ENCODE assay signal across 9 cellular contexts in genomic region chr2:177281400-177282021, GRCh38. TPM values are rescaled to one million over a fixed set of nuclear protein-coding genes. Genes with fewer than 3 reads are reported as not detected.
DNase-seq lines count a peak whose midpoint lies in the region; ATAC-seq lines count a peak whose summit lies in the region.
"Had no signal": no experiment of that assay in that cellular context is flagged by ENCODE, and none has a peak within 500 bp of the region (broad histone marks: within the 10 kb centered on the region; RNA-seq: fewer than 3 reads in every experiment).

No MANE protein-coding gene starts in this region.

- peak; percentile 63 for ATAC-seq in GM18909 (IDR thresholded peaks at IDR 0.05; ENCODE audit: poor library complexity, unreplicated experiment)
- ATAC-seq in HG02870 (IDR thresholded peaks at IDR 0.05; ENCODE audit: unreplicated experiment) = peak; percentile 67

- WGBS in trophoblast cell (ENCODE audit: extremely low coverage, insufficient coverage, insufficient read length) = no CpG with 5 or more reads among the region's 6 CpGs

- no peak overlapping the region for H2BK12ac ChIP-seq in trophoblast cell (ENCODE audit: low read length)

- H3K4me3 ChIP-seq in trophoblast cell (ENCODE audit: low read depth, low read length) = no peak overlapping the region
- H3K4me3 ChIP-seq: PC-9 had no signal

- no peak overlapping the region for H2BK5ac ChIP-seq in trophoblast cell (ENCODE audit: low read depth, low read length, poor library complexity)

- no peaks in the 10 kb centered on the region for H3K79me1 ChIP-seq in trophoblast cell (ENCODE audit: low read length)

- no peak overlapping the region for H4K8ac ChIP-seq in trophoblast cell (ENCODE audit: low read depth, low read length)

- no peak overlapping the region for H2BK120ac ChIP-seq in trophoblast cell (ENCODE audit: insufficient read depth, low read length, poor library complexity)

- no peak overlapping the region for H3K9ac ChIP-seq in trophoblast cell (ENCODE audit: low read length)

- no peaks in the 10 kb centered on the region for H3K27me3 ChIP-seq in trophoblast cell (ENCODE audit: insufficient read depth, low read length)

- H3K18ac ChIP-seq in trophoblast cell (ENCODE audit: low read length) = no peak overlapping the region

- no peak overlapping the region for H3K14ac ChIP-seq in trophoblast cell (ENCODE audit: low read length)

- H3K23ac ChIP-seq in trophoblast cell (ENCODE audit: low read length) = no peak overlapping the region

- H4K91ac ChIP-seq in trophoblast cell (ENCODE audit: low read depth, low read length) = no peak overlapping the region

- DNase-seq in SKM-1 treated with dmso at 0.1 percent for 144 hours (lab: John Stamatoyannopoulos, UW; ENCODE audit: unreplicated experiment) = peak; percentile 88
- peak; percentile 14 to 39 for DNase-seq in trophoblast cell
- DNase-seq in putamen (ENCODE audit: low spot score) = no peak
- no peak for DNase-seq in globus pallidus (ENCODE audit: low spot score)
- no peak for DNase-seq in COLO668 (lab: John Stamatoyannopoulos, UW; ENCODE audit: unreplicated experiment)
- DNase-seq in activated naive CD4-positive, alpha-beta T cell treated with Interleukin-2 at 50 U/mL for 16 hours = no peak
- DNase-seq: PC-9 had no signal

- no peaks in the 10 kb centered on the region for H3K4me1 ChIP-seq in trophoblast cell (ENCODE audit: control insufficient read depth in 1 of 2, insufficient read depth in 2 of 2, low read length in 2 of 2)

- H3K27ac ChIP-seq in trophoblast cell (ENCODE audit: low read depth, low read length) = no peak overlapping the region
- H3K27ac ChIP-seq: PC-9 had no signal

- no peak overlapping the region for H2AK5ac ChIP-seq in trophoblast cell (ENCODE audit: low read length)

- H4K12ac ChIP-seq in trophoblast cell (ENCODE audit: low read depth, low read length) = no peak overlapping the region

- H3K4ac ChIP-seq in trophoblast cell (ENCODE audit: low read depth, low read length) = no peak overlapping the region

- no peaks in the 10 kb centered on the region for H3K79me2 ChIP-seq in trophoblast cell (ENCODE audit: control insufficient read depth, insufficient read depth, low read length, poor library complexity)

- no peak overlapping the region for H3K4me2 ChIP-seq in trophoblast cell (ENCODE audit: low read length)
- H3K4me2 ChIP-seq: PC-9 had no signal

- no peak overlapping the region for H2AFZ ChIP-seq in trophoblast cell (ENCODE audit: insufficient read depth, low read length, poor library complexity)
- H2AFZ ChIP-seq: PC-9 had no signal

- H3K36me3 ChIP-seq in trophoblast cell (ENCODE audit: control insufficient read depth in 1 of 2, insufficient read depth in 2 of 2, low read length in 2 of 2) = no peaks in the 10 kb centered on the region

- no peaks in the 10 kb centered on the region for H3K9me3 ChIP-seq in trophoblast cell (ENCODE audit: insufficient read depth, low read depth, low read length)

RNA-seq across cellular contexts. Expression of gene NFE2L2, which starts 17.0 kb away (rescaled TPM):
- polyA plus RNA-seq in trophoblast cell (2013) = 78.1 and 80.1 TPM in 2 replicates

Comparison
In these comparisons a context has a peak if more than half of its experiments do, and no peak if none do; other contexts are left out.
1. DNase-seq: peak in SKM-1 treated with dmso at 0.1 percent for 144 hours (single experiment) and trophoblast cell (2 of 2); none in putamen (single experiment), globus pallidus (single experiment), COLO668 (single experiment) and activated naive CD4-positive, alpha-beta T cell treated with Interleukin-2 at 50 U/mL for 16 hours (single experiment).